8 cellular contexts compared by ENCODE assay signal in the genomic region with DNA sequence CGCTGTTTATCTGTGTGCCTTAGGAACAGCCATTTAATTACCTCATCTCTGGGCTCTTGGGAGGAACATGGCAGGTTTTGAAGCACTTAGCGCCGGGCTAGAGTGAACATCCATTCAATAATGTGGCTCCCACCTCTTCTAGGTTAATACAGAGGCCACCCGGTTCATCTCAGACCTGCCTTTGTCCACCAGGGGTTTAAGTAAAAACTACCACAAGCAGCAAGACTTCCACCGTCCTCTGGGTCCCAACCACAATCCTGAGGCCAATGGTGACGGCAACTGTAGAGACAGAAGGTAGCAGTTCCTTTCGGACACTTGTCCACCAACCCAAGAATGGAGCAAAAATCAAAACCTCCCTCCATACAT. TPM values are rescaled to one million over a fixed set of nuclear protein-coding genes. Genes with fewer than 3 reads are reported as not detected.
DNase-seq lines count a peak whose midpoint lies in the region; ATAC-seq and TF ChIP-seq lines count a peak whose summit lies in the region.

No MANE protein-coding gene starts in this region.

- no peak for TF ChIP-seq POLR2A in esophagus squamous epithelium (IDR thresholded peaks at IDR 0.05)

- no peaks in the 10 kb centered on the region for H3K27me3 ChIP-seq in esophagus squamous epithelium

- peak overlapping the region; percentile 89 for H3K4me3 ChIP-seq in GM12864 (ENCODE audit: low read depth, low read length)
- H3K4me3 ChIP-seq in esophagus squamous epithelium, result peak overlapping the region; percentile 82 to 95 (median 90)
- H3K4me3 ChIP-seq in retinal pigment epithelial cell (ENCODE audit: low read length), result peak overlapping the region; percentile 95

- ATAC-seq in HG02678 (IDR thresholded peaks at IDR 0.05; ENCODE audit: unreplicated experiment) (no peak), GM19351 (IDR thresholded peaks at IDR 0.05; ENCODE audit: unreplicated experiment) (no peak)

- H3K4me1 ChIP-seq in esophagus squamous epithelium, result peaks cover 8 to 41% (median 15%) of the 10 kb centered on the region in 3 donors

- H3K27ac ChIP-seq in esophagus squamous epithelium, result peak overlapping the region; percentile 77 to 91 (median 84)

- WGBS in esophagus squamous epithelium, 2 donors, result 55 to 87% methylated on average over 4 to 7 of the region's 7 CpGs

- no peaks in the 10 kb centered on the region for H3K9me3 ChIP-seq in esophagus squamous epithelium

- TF ChIP-seq CTCF in GM12864 (IDR thresholded peaks at IDR 0.05; ENCODE audit: low read depth, low read length, missing control alignments) (no peak), esophagus squamous epithelium (IDR thresholded peaks at IDR 0.05) (no peak), retinal pigment epithelial cell (conservative IDR thresholded peaks at IDR 0.05; ENCODE audit: low read depth, low read length) (no peak)

- DNase-seq in GM12864 (ENCODE audit: low read depth) (no peak), RKO (ENCODE audit: low spot score) (peak; percentile 53), esophagus squamous epithelium (lab: John Stamatoyannopoulos, UW) (no peak), retinal pigment epithelial cell (ENCODE audit: low read depth) (no peak), activated gamma-delta T cell (lab: John Stamatoyannopoulos, UW) (no peak), SIG-M5 (lab: John Stamatoyannopoulos, UW) (no peak)

- H3K36me3 ChIP-seq in esophagus squamous epithelium, result peaks cover 0 to 22% (median 0%) of the 10 kb centered on the region in 3 donors

- intact Hi-C loops in esophagus squamous epithelium (cut with DNase I), result no loop called here

RNA-seq across cellular contexts. Expression of gene DDOST, which starts 0.9 kb away (rescaled TPM):
- total RNA-seq in esophagus squamous epithelium, result 100 to 1,000 TPM; 106 to 183 (median 127) TPM

RNA-seq across cellular contexts. Expression of gene PINK1, which starts 28.8 kb away (rescaled TPM):
- 100 to 1,000 TPM in 1 of 4 donors, 10 to 100 TPM in 3; 55.0 to 110 (median 77.1) TPM for total RNA-seq in esophagus squamous epithelium

RNA-seq across cellular contexts. Expression of gene KIF17, which starts 55.7 kb away (rescaled TPM):
- 1 to 10 TPM in 1 of 4 donors, under 1 TPM in 2, not detected in 1; 0.57 to 1.9 (median 0.85) TPM for total RNA-seq in esophagus squamous epithelium
